25 cellular contexts compared by ENCODE assay signal in the genomic region with DNA sequence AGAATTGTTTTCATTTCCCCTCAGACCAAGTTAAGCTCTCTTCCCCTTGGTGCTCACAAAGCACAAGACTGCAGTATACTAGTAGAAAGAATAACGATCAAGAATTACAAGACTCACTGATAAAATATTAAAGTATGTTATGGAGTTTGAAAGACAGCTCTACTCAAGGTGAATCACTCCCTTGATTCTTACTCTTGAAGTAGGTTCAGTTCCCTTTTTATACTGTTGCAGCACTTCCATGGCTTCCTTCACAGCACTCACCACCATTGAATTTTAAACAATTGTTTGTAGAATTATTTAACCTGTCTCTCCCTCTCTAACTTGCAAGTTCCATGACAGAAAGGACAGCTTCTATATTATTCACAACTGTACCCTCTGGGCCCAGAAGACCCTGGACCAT.
"Had no signal": no experiment of that assay in that cellular context is flagged by ENCODE, and none has a peak within 500 bp of the region (broad histone marks: within the 10 kb centered on the region; RNA-seq: fewer than 3 reads in every experiment).

No MANE protein-coding gene starts in this region.

- H3K9me3 Mint-ChIP-seq: activated CD4-positive, alpha-beta T cell treated with anti-CD3 and anti-CD28 coated beads, Interleukin-2, amount 10 ng/mL, durations not matched to agents 7 days and 5 days; activated naive CD8-positive, alpha-beta T cell treated with anti-CD3 and anti-CD28 coated beads, Interleukin-2, amount 10 ng/mL, durations not matched to agents 7 days and 5 days; activated T-cell treated with anti-CD3 and anti-CD28 coated beads, Interleukin-2, amount 50 U/mL, for 4 hours; stimulated activated naive CD8-positive, alpha-beta T cell treated with anti-CD3 and anti-CD28 coated beads, Interleukin-15, Interleukin-2, amounts not matched to agents 100 ng/mL and 50 ng/mL, for 24 hours; T-helper 1 cell treated with Interleukin-12 subunit alpha and Interleukin-12 subunit beta and Interleukin-4 antibody, amounts not matched to agents 30 μg/mL and 1 μg/mL, for 36 hours had no signal

- H3K79me2 ChIP-seq: parathyroid adenoma had no signal

- H2AFZ ChIP-seq: parathyroid adenoma had no signal

- H3K9ac ChIP-seq: parathyroid adenoma had no signal

- H3K27me3 ChIP-seq: heart left ventricle, thyroid gland had no signal

- H3K27me3 Mint-ChIP-seq: activated CD4-positive, alpha-beta T cell treated with anti-CD3 and anti-CD28 coated beads, Interleukin-2, amount 10 ng/mL, durations not matched to agents 7 days and 5 days; activated naive CD8-positive, alpha-beta T cell treated with anti-CD3 and anti-CD28 coated beads, Interleukin-2, amount 10 ng/mL, durations not matched to agents 7 days and 5 days; stimulated activated naive CD8-positive, alpha-beta T cell treated with anti-CD3 and anti-CD28 coated beads, Interleukin-15, Interleukin-2, amounts not matched to agents 100 ng/mL and 50 ng/mL, for 24 hours had no signal

- ATAC-seq: activated CD4-positive, CD25-positive, alpha-beta regulatory T cell treated with anti-CD3 and anti-CD28 coated beads, Interleukin-2, amount 50 U/mL, for 24 hours; activated T-cell treated with anti-CD3 and anti-CD28 coated beads, Interleukin-2, amount 50 U/mL, for 4 hours; heart left ventricle; right cardiac atrium had no signal

- DNase-seq: activated CD4-positive, alpha-beta T cell treated with anti-CD3 and anti-CD28 coated beads, Interleukin-2, amount 10 ng/mL, durations not matched to agents 7 days and 5 days; activated CD8-positive, alpha-beta memory T cell treated with anti-CD3 and anti-CD28 coated beads, Interleukin-2, amount 50 U/mL, for 48 hours; activated naive CD4-positive, alpha-beta T cell treated with Interleukin-2 at 50 U/mL for 16 hours; activated naive CD8-positive, alpha-beta T cell treated with anti-CD3 and anti-CD28 coated beads, Interleukin-2, amount 10 ng/mL, durations not matched to agents 7 days and 5 days; activated T-cell treated with anti-CD3 and anti-CD28 coated beads, Interleukin-2, amount 50 U/mL, for 4 hours; amygdala; cerebellar nuclear complex; cortex of kidney; effector CD4-positive, alpha-beta T cell; heart left ventricle; mesenchymal stem cell; nucleus accumbens; right cardiac atrium; stimulated activated CD4-positive, alpha-beta T cell treated with anti-CD3 and anti-CD28 coated beads, Interleukin-12 subunit alpha, Interleukin-12 subunit beta, amount 100 ng/mL, for 4 hours; stimulated activated CD4-positive, alpha-beta T cell treated with anti-CD3 and anti-CD28 coated beads, Interleukin-4, amount 100 ng/mL, for 4 hours; substantia nigra; T1000; thyroid gland had no signal

- H3K4me3 ChIP-seq: heart left ventricle, thyroid gland had no signal

- FAIRE-seq: bronchial epithelial cell, endometrium, islet of Langerhans had no signal

- H3K36me3 ChIP-seq: heart left ventricle, thyroid gland had no signal

- H3K27ac ChIP-seq: heart left ventricle, parathyroid adenoma, thyroid gland had no signal

- H3K4me1 ChIP-seq: parathyroid adenoma, thyroid gland had no signal

- H3K9me3 ChIP-seq: heart left ventricle, thyroid gland had no signal

- H3K4me3 Mint-ChIP-seq: activated CD4-positive, alpha-beta T cell treated with anti-CD3 and anti-CD28 coated beads, Interleukin-2, amount 10 ng/mL, durations not matched to agents 7 days and 5 days; activated naive CD8-positive, alpha-beta T cell treated with anti-CD3 and anti-CD28 coated beads, Interleukin-2, amount 10 ng/mL, durations not matched to agents 7 days and 5 days; activated T-cell treated with anti-CD3 and anti-CD28 coated beads, Interleukin-2, amount 50 U/mL, for 4 hours; stimulated activated naive CD8-positive, alpha-beta T cell treated with anti-CD3 and anti-CD28 coated beads, Interleukin-15, Interleukin-2, amounts not matched to agents 100 ng/mL and 50 ng/mL, for 24 hours; T-helper 1 cell treated with Interleukin-12 subunit alpha and Interleukin-12 subunit beta and Interleukin-4 antibody, amounts not matched to agents 30 μg/mL and 1 μg/mL, for 36 hours had no signal

- H3K27ac Mint-ChIP-seq: activated CD4-positive, alpha-beta T cell treated with anti-CD3 and anti-CD28 coated beads, Interleukin-2, amount 10 ng/mL, durations not matched to agents 7 days and 5 days; activated naive CD8-positive, alpha-beta T cell treated with anti-CD3 and anti-CD28 coated beads, Interleukin-2, amount 10 ng/mL, durations not matched to agents 7 days and 5 days; stimulated activated naive CD8-positive, alpha-beta T cell treated with anti-CD3 and anti-CD28 coated beads, Interleukin-15, Interleukin-2, amounts not matched to agents 100 ng/mL and 50 ng/mL, for 24 hours; T-helper 1 cell treated with Interleukin-12 subunit alpha and Interleukin-12 subunit beta and Interleukin-4 antibody, amounts not matched to agents 30 μg/mL and 1 μg/mL, for 36 hours had no signal
